Comparison of ENCODE assay signal across 32 cellular contexts in genomic region chr6:142417331-142417750, GRCh38.
DNase-seq lines count a peak whose midpoint lies in the region; ATAC-seq and TF ChIP-seq lines count a peak whose summit lies in the region.
"Had no signal": no experiment of that assay in that cellular context is flagged by ENCODE, and none has a peak within 500 bp of the region (broad histone marks: within the 10 kb centered on the region; RNA-seq: fewer than 3 reads in every experiment).

No MANE protein-coding gene starts in this region.

- ATAC-seq in activated CD4-positive, alpha-beta T cell treated with anti-CD3 and anti-CD28 coated beads for 36 hours = peak; percentile 26
- no peak for ATAC-seq in GM21529 (IDR thresholded peaks at IDR 0.05; ENCODE audit: unreplicated experiment)
- ATAC-seq: activated CD4-positive, CD25-positive, alpha-beta regulatory T cell treated with anti-CD3 and anti-CD28 coated beads, Interleukin-2, amount 50 U/mL, for 24 hours; activated T-helper 17 cell treated with anti-CD3 and anti-CD28 coated beads, Interleukin-2, amount 50 U/mL, for 72 hours; stimulated activated naive CD8-positive, alpha-beta T cell treated with anti-CD3 and anti-CD28 coated beads, Interleukin-15, Interleukin-2, amounts not matched to agents 100 U/mL and 50 U/mL, for 24 hours; T-helper 17 cell had no signal

- no peaks in the 10 kb centered on the region for H3K27me3 ChIP-seq in skeletal muscle satellite cell (ENCODE audit: control insufficient read depth, insufficient read depth, low read length)
- H3K27me3 ChIP-seq: cardiac muscle cell, colonic mucosa, uterus had no signal

- no peak for DNase-seq in activated CD4-positive, alpha-beta T cell treated with anti-CD3 and anti-CD28 coated beads for 36 hours
- DNase-seq in activated CD4-positive, alpha-beta T cell treated with anti-CD3 and anti-CD28 coated beads, Interleukin-2, amount 10 ng/mL, durations not matched to agents 7 days and 5 days = no peak
- DNase-seq in astrocyte of the spinal cord (ENCODE audit: low read depth, low spot score) (peak; percentile 9), inferior parietal cortex (ENCODE audit: extremely low spot score) (peak; percentile 25), SK-N-DZ (ENCODE audit: low spot score) (no peak), GOT3 (lab: John Stamatoyannopoulos, UW) (no peak)
- DNase-seq: 8988T; activated CD4-positive, alpha-beta memory T cell treated with anti-CD3 and anti-CD28 coated beads for 36 hours; activated CD8-positive, alpha-beta memory T cell treated with anti-CD3 and anti-CD28 coated beads, Interleukin-2, amount 50 U/mL, for 48 hours; activated naive CD4-positive, alpha-beta T cell treated with anti-CD3 and anti-CD28 coated beads, Interleukin-2, amount 10 ng/mL, durations not matched to agents 7 days and 5 days; amniotic stem cell; Caco-2; colonic mucosa; effector CD4-positive, alpha-beta T cell; glutamatergic neuron; naive B cell; NCI-H146; NCI-H2107; NCI-H446; occipital lobe; RPMI8226; small intestine; stimulated activated naive CD8-positive, alpha-beta T cell treated with anti-CD3 and anti-CD28 coated beads, Interleukin-15, Interleukin-2, amounts not matched to agents 100 U/mL and 50 U/mL, for 24 hours; T-helper 17 cell; uterus had no signal

- no peaks in the 10 kb centered on the region for H3K36me3 ChIP-seq in skeletal muscle satellite cell (ENCODE audit: insufficient read depth, low read length)
- H3K36me3 ChIP-seq: cardiac muscle cell, colonic mucosa, uterus had no signal

- no peak for TF ChIP-seq CTCF in astrocyte of the spinal cord (IDR thresholded peaks at IDR 0.05; ENCODE audit: low read depth, low read length)

- H3K27ac Mint-ChIP-seq in activated CD4-positive, alpha-beta T cell treated with anti-CD3 and anti-CD28 coated beads for 36 hours = no peak overlapping the region
- H3K27ac Mint-ChIP-seq in activated CD4-positive, alpha-beta T cell treated with anti-CD3 and anti-CD28 coated beads, Interleukin-2, amount 10 ng/mL, durations not matched to agents 7 days and 5 days = no peak overlapping the region
- H3K27ac Mint-ChIP-seq: activated CD4-positive, alpha-beta memory T cell treated with anti-CD3 and anti-CD28 coated beads for 36 hours; activated naive CD4-positive, alpha-beta T cell treated with anti-CD3 and anti-CD28 coated beads, Interleukin-2, amount 10 ng/mL, durations not matched to agents 7 days and 5 days; activated T-helper 17 cell treated with anti-CD3 and anti-CD28 coated beads, Interleukin-2, amount 50 U/mL, for 72 hours; mesothelial cell of epicardium; naive B cell; T-helper 17 cell had no signal

- H3K4me1 ChIP-seq in skeletal muscle satellite cell (ENCODE audit: control insufficient read depth, insufficient read depth, low read length) = peaks cover 50% of the 10 kb centered on the region
- H3K4me1 ChIP-seq: Caco-2, colonic mucosa, uterus had no signal

- H3K9ac ChIP-seq in skeletal muscle satellite cell (ENCODE audit: low read depth, low read length) = peak overlapping the region; percentile 21

- intact Hi-C loops in activated CD4-positive, alpha-beta T cell treated with anti-CD3 and anti-CD28 coated beads for 36 hours (cut with DNase I, micrococcal nuclease) = no loop called here

- CTCF ChIA-PET in activated CD4-positive, alpha-beta T cell treated with anti-CD3 and anti-CD28 coated beads for 36 hours (lab: Charles Lee) = no interaction called here
- CTCF ChIA-PET in activated CD4-positive, alpha-beta T cell treated with anti-CD3 and anti-CD28 coated beads, Interleukin-2, amount 10 ng/mL, durations not matched to agents 7 days and 5 days (lab: Charles Lee) = no interaction called here

- H3K4me3 Mint-ChIP-seq in activated CD4-positive, alpha-beta T cell treated with anti-CD3 and anti-CD28 coated beads for 36 hours = no peak overlapping the region
- no peak overlapping the region for H3K4me3 Mint-ChIP-seq in activated CD4-positive, alpha-beta T cell treated with anti-CD3 and anti-CD28 coated beads, Interleukin-2, amount 10 ng/mL, durations not matched to agents 7 days and 5 days
- H3K4me3 Mint-ChIP-seq: activated CD4-positive, alpha-beta memory T cell treated with anti-CD3 and anti-CD28 coated beads for 36 hours; activated naive CD4-positive, alpha-beta T cell treated with anti-CD3 and anti-CD28 coated beads, Interleukin-2, amount 10 ng/mL, durations not matched to agents 7 days and 5 days; activated T-helper 17 cell treated with anti-CD3 and anti-CD28 coated beads, Interleukin-2, amount 50 U/mL, for 72 hours; mesothelial cell of epicardium; naive B cell; T-helper 17 cell had no signal

- H3K9me3 ChIP-seq in skeletal muscle satellite cell (replicated peaks; ENCODE audit: low read length) = no peaks in the 10 kb centered on the region
- H3K9me3 ChIP-seq: Caco-2, colonic mucosa, uterus had no signal

- peaks cover 18% of the 10 kb centered on the region for H3K4me1 Mint-ChIP-seq in activated CD4-positive, alpha-beta T cell treated with anti-CD3 and anti-CD28 coated beads for 36 hours
- H3K4me1 Mint-ChIP-seq in activated CD4-positive, alpha-beta T cell treated with anti-CD3 and anti-CD28 coated beads, Interleukin-2, amount 10 ng/mL, durations not matched to agents 7 days and 5 days = no peaks in the 10 kb centered on the region
- H3K4me1 Mint-ChIP-seq: activated naive CD4-positive, alpha-beta T cell treated with anti-CD3 and anti-CD28 coated beads, Interleukin-2, amount 10 ng/mL, durations not matched to agents 7 days and 5 days; activated T-helper 17 cell treated with anti-CD3 and anti-CD28 coated beads, Interleukin-2, amount 50 U/mL, for 72 hours; mesothelial cell of epicardium; naive B cell; T-helper 17 cell had no signal

- POLR2A ChIA-PET in activated CD4-positive, alpha-beta T cell treated with anti-CD3 and anti-CD28 coated beads for 36 hours (lab: Charles Lee) = no interaction called here
- POLR2A ChIA-PET in activated CD4-positive, alpha-beta T cell treated with anti-CD3 and anti-CD28 coated beads, Interleukin-2, amount 10 ng/mL, durations not matched to agents 7 days and 5 days (lab: Charles Lee) = no interaction called here

- no peaks in the 10 kb centered on the region for H3K36me3 Mint-ChIP-seq in activated CD4-positive, alpha-beta T cell treated with anti-CD3 and anti-CD28 coated beads for 36 hours (ENCODE audit: low read depth)
- no peaks in the 10 kb centered on the region for H3K36me3 Mint-ChIP-seq in activated CD4-positive, alpha-beta T cell treated with anti-CD3 and anti-CD28 coated beads, Interleukin-2, amount 10 ng/mL, durations not matched to agents 7 days and 5 days (ENCODE audit: low read depth)
- H3K36me3 Mint-ChIP-seq: activated CD4-positive, alpha-beta memory T cell treated with anti-CD3 and anti-CD28 coated beads for 36 hours; activated naive CD4-positive, alpha-beta T cell treated with anti-CD3 and anti-CD28 coated beads, Interleukin-2, amount 10 ng/mL, durations not matched to agents 7 days and 5 days; naive B cell had no signal

- in situ Hi-C loops in astrocyte of the spinal cord (cut with HindIII; ENCODE audit: low sequenced_read_pairs) = no loop called here

- no peak overlapping the region for H3K4me2 ChIP-seq in skeletal muscle satellite cell (ENCODE audit: low read length)

- H3K9me3 Mint-ChIP-seq in activated CD4-positive, alpha-beta T cell treated with anti-CD3 and anti-CD28 coated beads for 36 hours (ENCODE audit: low read depth) = no peaks in the 10 kb centered on the region
- peaks cover 2% of the 10 kb centered on the region for H3K9me3 Mint-ChIP-seq in activated CD4-positive, alpha-beta T cell treated with anti-CD3 and anti-CD28 coated beads, Interleukin-2, amount 10 ng/mL, durations not matched to agents 7 days and 5 days
- H3K9me3 Mint-ChIP-seq: activated naive CD4-positive, alpha-beta T cell treated with anti-CD3 and anti-CD28 coated beads, Interleukin-2, amount 10 ng/mL, durations not matched to agents 7 days and 5 days; activated T-helper 17 cell treated with anti-CD3 and anti-CD28 coated beads, Interleukin-2, amount 50 U/mL, for 72 hours; naive B cell had no signal

- H3K4me3 ChIP-seq in astrocyte of the spinal cord (ENCODE audit: low read depth, low read length) = no peak overlapping the region
- no peak overlapping the region for H3K4me3 ChIP-seq in skeletal muscle satellite cell (ENCODE audit: low read length)
- H3K4me3 ChIP-seq: cardiac muscle cell, colonic mucosa, SK-N-MC, uterus had no signal

- H3K27me3 Mint-ChIP-seq in activated CD4-positive, alpha-beta T cell treated with anti-CD3 and anti-CD28 coated beads for 36 hours = peaks cover 6% of the 10 kb centered on the region
- H3K27me3 Mint-ChIP-seq in activated CD4-positive, alpha-beta T cell treated with anti-CD3 and anti-CD28 coated beads, Interleukin-2, amount 10 ng/mL, durations not matched to agents 7 days and 5 days = peaks cover 10% of the 10 kb centered on the region
- H3K27me3 Mint-ChIP-seq: naive B cell had no signal

Comparison
In these comparisons a context has a peak if more than half of its experiments do, and no peak if none do; other contexts are left out.
1. DNase-seq: peak in astrocyte of the spinal cord (single experiment) and inferior parietal cortex (single experiment); none in activated CD4-positive, alpha-beta T cell treated with anti-CD3 and anti-CD28 coated beads for 36 hours (single experiment), activated CD4-positive, alpha-beta T cell treated with anti-CD3 and anti-CD28 coated beads, Interleukin-2, amount 10 ng/mL, durations not matched to agents 7 days and 5 days (single experiment), SK-N-DZ (single experiment) and GOT3 (single experiment).